1 cellular context compared by ENCODE assay signal in genomic region chr2:45024600-45025291, GRCh38.
A peak's percentile ranks its signal among the peaks of the same experiment; 100 is the strongest.
TF ChIP-seq lines count a peak whose summit lies in the region.

No MANE protein-coding gene starts in this region.

TF ChIP-seq in endothelial cell of umbilical vein, 7 proteins besides CTCF, POLR2A, EP300 and RAD21:
- TF ChIP-seq GATA2 (IDR thresholded peaks at IDR 0.05; ENCODE audit: insufficient read depth, insufficient read length, low read depth, low read length) (peak; percentile 31), FOS (IDR thresholded peaks at IDR 0.05; ENCODE audit: borderline replicate concordance, insufficient read depth, low read length) (peak; percentile 82), POLR2AphosphoS5 (IDR thresholded peaks at IDR 0.05; ENCODE audit: insufficient read depth, low read depth, low read length) (peak; percentile 23), JUN (IDR thresholded peaks at IDR 0.05; ENCODE audit: borderline replicate concordance, insufficient read depth, insufficient read length, low read depth) (peak; percentile 57), EZH2 (IDR thresholded peaks at IDR 0.05; ENCODE audit: borderline replicate concordance, low read depth, low read length, severe bottlenecking) (no peak), MYC (IDR thresholded peaks at IDR 0.05; ENCODE audit: low read depth, low read length) (no peak)
TF ChIP-seq in endothelial cell of umbilical vein: peak in this region for 4.
